Comparison of ENCODE assay signal across 11 cellular contexts in genomic region chr19:756232-756631, GRCh38. TPM values are rescaled to one million over a fixed set of nuclear protein-coding genes. Genes with fewer than 3 reads are reported as not detected.
DNase-seq lines count a peak whose midpoint lies in the region; ATAC-seq and TF ChIP-seq lines count a peak whose summit lies in the region.
"Had no signal": no experiment of that assay in that cellular context is flagged by ENCODE, and none has a peak within 500 bp of the region (broad histone marks: within the 10 kb centered on the region; RNA-seq: fewer than 3 reads in every experiment).

No MANE protein-coding gene starts in this region.

- H3K27me3 Mint-ChIP-seq in activated T-helper 2 cell treated with anti-CD3 and anti-CD28 coated beads, Interferon-gamma antibody, Interleukin-2, Interleukin-4, amounts not matched to agents 10 μg/mL and 5 μg/mL and 100 μg/mL, durations not matched to agents 14 hours and 24 hours and 36 hours (ENCODE audit: low read depth) = no peaks in the 10 kb centered on the region

- no peak for ATAC-seq in HG03045 (IDR thresholded peaks at IDR 0.05; ENCODE audit: unreplicated experiment)

- no peak overlapping the region for H3K4me3 ChIP-seq in GM23248
- no peak overlapping the region for H3K4me3 ChIP-seq in fibroblast of mammary gland (ENCODE audit: control insufficient read depth, low read depth, low read length)
- H3K4me3 ChIP-seq: PC-9 had no signal

- no peaks in the 10 kb centered on the region for H3K36me3 ChIP-seq in GM23248 (ENCODE audit: low read depth)

- no peak overlapping the region for H3K4me3 Mint-ChIP-seq in activated T-helper 2 cell treated with anti-CD3 and anti-CD28 coated beads, Interferon-gamma antibody, Interleukin-2, Interleukin-4, amounts not matched to agents 10 μg/mL and 5 μg/mL and 100 μg/mL, durations not matched to agents 14 hours and 24 hours and 36 hours (ENCODE audit: low read depth)

- no peaks in the 10 kb centered on the region for H4K20me1 ChIP-seq in GM23248 (ENCODE audit: insufficient read depth)

- in situ Hi-C loops in GM23248 (cut with MboI) = no loop called here

- intact Hi-C loops in activated T-helper 2 cell treated with anti-CD3 and anti-CD28 coated beads, Interferon-gamma antibody, Interleukin-2, Interleukin-4, amounts not matched to agents 10 μg/mL and 5 μg/mL and 100 μg/mL, durations not matched to agents 14 hours and 24 hours and 36 hours (cut with micrococcal nuclease) = no loop called here

- no peak for TF ChIP-seq CTCF in fibroblast of mammary gland (conservative IDR thresholded peaks at IDR 0.05; ENCODE audit: control insufficient read depth, insufficient read depth, low read depth, low read length)

- no peak overlapping the region for H3K9ac ChIP-seq in GM23248

- H3K79me2 ChIP-seq in GM23248 (ENCODE audit: insufficient read depth) = no peaks in the 10 kb centered on the region

- H2AFZ ChIP-seq in GM23248 = no peak overlapping the region
- H2AFZ ChIP-seq: PC-9 had no signal

- peaks cover 9% of the 10 kb centered on the region; the same call in 1 of the 2 replicates for H3K4me1 ChIP-seq in GM23248 (ENCODE audit: insufficient read depth)

- H3K4me1 Mint-ChIP-seq in activated T-helper 2 cell treated with anti-CD3 and anti-CD28 coated beads, Interferon-gamma antibody, Interleukin-2, Interleukin-4, amounts not matched to agents 10 μg/mL and 5 μg/mL and 100 μg/mL, durations not matched to agents 14 hours and 24 hours and 36 hours (ENCODE audit: low read depth) = no peaks in the 10 kb centered on the region

- H3K9me3 Mint-ChIP-seq in activated T-helper 2 cell treated with anti-CD3 and anti-CD28 coated beads, Interferon-gamma antibody, Interleukin-2, Interleukin-4, amounts not matched to agents 10 μg/mL and 5 μg/mL and 100 μg/mL, durations not matched to agents 14 hours and 24 hours and 36 hours = peaks cover 4% of the 10 kb centered on the region

- H3K27ac ChIP-seq in GM23248 = no peak overlapping the region
- H3K27ac ChIP-seq: PC-9 had no signal

- H3K27me3 ChIP-seq in GM23248 (replicated peaks; ENCODE audit: insufficient read depth) = no peaks in the 10 kb centered on the region

- no peaks in the 10 kb centered on the region for H3K9me3 ChIP-seq in GM23248 (ENCODE audit: low read depth)

- H3K27ac Mint-ChIP-seq in activated T-helper 2 cell treated with anti-CD3 and anti-CD28 coated beads, Interferon-gamma antibody, Interleukin-2, Interleukin-4, amounts not matched to agents 10 μg/mL and 5 μg/mL and 100 μg/mL, durations not matched to agents 14 hours and 24 hours and 36 hours = no peak overlapping the region

- no peaks in the 10 kb centered on the region for H3K36me3 Mint-ChIP-seq in activated T-helper 2 cell treated with anti-CD3 and anti-CD28 coated beads, Interferon-gamma antibody, Interleukin-2, Interleukin-4, amounts not matched to agents 10 μg/mL and 5 μg/mL and 100 μg/mL, durations not matched to agents 14 hours and 24 hours and 36 hours (ENCODE audit: low read depth)

- DNase-seq in A172 (ENCODE audit: low spot score) (peak; percentile 75), GM23248 (peak; percentile 52), SW480 (ENCODE audit: low spot score) (peak; percentile 39), fibroblast of mammary gland (ENCODE audit: low read depth) (peak; percentile 78), NCI-H1694 treated with DMSO at 0.1 percent for 48 hours (lab: John Stamatoyannopoulos, UW) (no peak), cortex of kidney (lab: John Stamatoyannopoulos, UW) (no peak)
- DNase-seq in activated T-helper 2 cell treated with anti-CD3 and anti-CD28 coated beads, Interferon-gamma antibody, Interleukin-2, Interleukin-4, amounts not matched to agents 10 μg/mL and 5 μg/mL and 100 μg/mL, durations not matched to agents 14 hours and 24 hours and 36 hours (ENCODE audit: low spot score) = no peak
- DNase-seq: activated CD8-positive, alpha-beta memory T cell treated with anti-CD3 and anti-CD28 coated beads, Interleukin-2, amount 50 U/mL, for 4 hours; stimulated activated naive CD4-positive, alpha-beta T cell treated with Interleukin-2 at 50 U/mL for 16 hours had no signal

- H3K4me2 ChIP-seq in GM23248 (ENCODE audit: unreplicated experiment) = no peak overlapping the region
- H3K4me2 ChIP-seq: PC-9 had no signal

- H3F3A ChIP-seq in GM23248 (ENCODE audit: insufficient read depth) = no peaks in the 10 kb centered on the region

- no peaks in the 10 kb centered on the region for H3K9me2 ChIP-seq in GM23248 (ENCODE audit: insufficient read depth)

RNA-seq across cellular contexts. Expression of gene MISP, which starts 5.3 kb away (rescaled TPM):
- total RNA-seq in A172 (2014; rRNA removed; shearing (Covaris generic)) = 58.6 and 86.2 TPM in 2 replicates
- total RNA-seq in GM23248 (2014; rRNA removed; shearing (Covaris generic)) = not detected in 2 replicates
- 0.13 TPM in 1 of 2 replicates, not detected in the other for polyA plus RNA-seq in GM23248 (2016; fragmentation: Nextera tagmentation; extraction: Ambion mirVana)
- not detected in 2 replicates for total RNA-seq in activated T-helper 2 cell treated with anti-CD3 and anti-CD28 coated beads, Interferon-gamma antibody, Interleukin-2, Interleukin-4, amounts not matched to agents 10 μg/mL and 5 μg/mL and 100 μg/mL, durations not matched to agents 14 hours and 24 hours and 36 hours

RNA-seq across cellular contexts. Expression of gene PTBP1, which starts 41.0 kb away (rescaled TPM):
- 171 and 174 TPM in 2 replicates for total RNA-seq in A172 (2014; rRNA removed; shearing (Covaris generic))
- total RNA-seq in GM23248 (2014; rRNA removed; shearing (Covaris generic)) = 175 and 194 TPM in 2 replicates
- 157 and 160 TPM in 2 replicates for polyA plus RNA-seq in GM23248 (2016; fragmentation: Nextera tagmentation; extraction: Ambion mirVana)
- total RNA-seq in activated T-helper 2 cell treated with anti-CD3 and anti-CD28 coated beads, Interferon-gamma antibody, Interleukin-2, Interleukin-4, amounts not matched to agents 10 μg/mL and 5 μg/mL and 100 μg/mL, durations not matched to agents 14 hours and 24 hours and 36 hours = 735 and 739 TPM in 2 replicates

RNA-seq across cellular contexts. Expression of gene PALM, which starts 47.5 kb away (rescaled TPM):
- 42.9 and 47.9 TPM in 2 replicates for total RNA-seq in A172 (2014; rRNA removed; shearing (Covaris generic))
- 2.5 and 2.7 TPM in 2 replicates for total RNA-seq in GM23248 (2014; rRNA removed; shearing (Covaris generic))
- polyA plus RNA-seq in GM23248 (2016; fragmentation: Nextera tagmentation; extraction: Ambion mirVana) = 0.32 and 0.36 TPM in 2 replicates
- not detected in 2 replicates for total RNA-seq in activated T-helper 2 cell treated with anti-CD3 and anti-CD28 coated beads, Interferon-gamma antibody, Interleukin-2, Interleukin-4, amounts not matched to agents 10 μg/mL and 5 μg/mL and 100 μg/mL, durations not matched to agents 14 hours and 24 hours and 36 hours

Comparison
In these comparisons a context has a peak if more than half of its experiments do, and no peak if none do; other contexts are left out.
1. DNase-seq: peak in A172 (single experiment), GM23248 (single experiment), SW480 (single experiment) and fibroblast of mammary gland (single experiment); none in NCI-H1694 treated with DMSO at 0.1 percent for 48 hours (single experiment), cortex of kidney (single experiment) and activated T-helper 2 cell treated with anti-CD3 and anti-CD28 coated beads, Interferon-gamma antibody, Interleukin-2, Interleukin-4, amounts not matched to agents 10 μg/mL and 5 μg/mL and 100 μg/mL, durations not matched to agents 14 hours and 24 hours and 36 hours (single experiment).
2. RNA of gene MISP, which starts 5.3 kb away (total RNA-seq): 58.6 to 86.2 TPM in A172; not detected in GM23248 and not detected in activated T-helper 2 cell treated with anti-CD3 and anti-CD28 coated beads, Interferon-gamma antibody, Interleukin-2, Interleukin-4, amounts not matched to agents 10 μg/mL and 5 μg/mL and 100 μg/mL, durations not matched to agents 14 hours and 24 hours and 36 hours; every median in the first group is over 10 times any median in the second.
3. RNA of gene PALM, which starts 47.5 kb away (total RNA-seq): 42.9 to 47.9 TPM in A172; 2.5 to 2.7 TPM in GM23248 and not detected in activated T-helper 2 cell treated with anti-CD3 and anti-CD28 coated beads, Interferon-gamma antibody, Interleukin-2, Interleukin-4, amounts not matched to agents 10 μg/mL and 5 μg/mL and 100 μg/mL, durations not matched to agents 14 hours and 24 hours and 36 hours; every median in the first group is over 10 times any median in the second.